Comparison of ENCODE assay signal across 21 cellular contexts in genomic region chr4:41622816-41623215, GRCh38.
DNase-seq lines count a peak whose midpoint lies in the region; ATAC-seq and TF ChIP-seq lines count a peak whose summit lies in the region.
"Had no signal": no experiment of that assay in that cellular context is flagged by ENCODE, and none has a peak within 500 bp of the region (broad histone marks: within the 10 kb centered on the region; RNA-seq: fewer than 3 reads in every experiment).

No MANE protein-coding gene starts in this region.

- DNase-seq in HAP-1 (ENCODE audit: low spot score in 2 of 2) (peak; percentile 55 to 65), caudate nucleus (lab: John Stamatoyannopoulos, UW) (peak in 47 of 61 donors; percentile 5 to 81 (median 40)), substantia nigra (lab: John Stamatoyannopoulos, UW) (peak in 39 of 49 donors; percentile 3 to 76 (median 42)), GM10266 (ENCODE audit: extremely low spot score) (no peak), NCI-H2171 treated with DMSO at 0.1 percent for 48 hours (lab: John Stamatoyannopoulos, UW) (no peak)
- DNase-seq: activated CD4-positive, alpha-beta T cell treated with anti-CD3 and anti-CD28 coated beads for 4 hours; activated naive CD4-positive, alpha-beta T cell treated with Interleukin-2 at 50 U/mL for 16 hours; activated T-cell treated with anti-CD3 and anti-CD28 coated beads, Interleukin-2, amount 50 U/mL, for 4 hours; amniotic stem cell; Calu3; mucosa of descending colon; NCI-H187 treated with DMSO at 0.1 percent for 48 hours; NCI-H226; NCI-H82; SK-N-SH; T-helper 17 cell had no signal

- no peaks in the 10 kb centered on the region for H3K27me3 ChIP-seq in HAP-1 (ENCODE audit: low read depth)
- no peaks in the 10 kb centered on the region for H3K27me3 ChIP-seq in layer of hippocampus (ENCODE audit: control insufficient read depth, insufficient read depth, low read length)

- peaks cover 26% of the 10 kb centered on the region for H3K4me1 ChIP-seq in HAP-1

- no peak overlapping the region for H3K4me3 ChIP-seq in HAP-1
- H3K4me3 ChIP-seq: mucosa of descending colon, skin epidermis had no signal

- TF ChIP-seq CTCF in GM10266 (IDR thresholded peaks at IDR 0.05; ENCODE audit: control insufficient read depth, insufficient read depth, low read depth, missing control alignments): no peak

- no peak for ATAC-seq in GM21515 (IDR thresholded peaks at IDR 0.05; ENCODE audit: unreplicated experiment)
- ATAC-seq: activated T-cell treated with anti-CD3 and anti-CD28 coated beads, Interleukin-2, amount 50 U/mL, for 4 hours; mucosa of descending colon; T-helper 17 cell had no signal

- peak overlapping the region; percentile 81 for H3K27ac ChIP-seq in caudate nucleus (ENCODE audit: low read depth, low read length)
- H3K27ac ChIP-seq in layer of hippocampus (ENCODE audit: low read depth, low read length): peak overlapping the region; percentile 53
- H3K27ac ChIP-seq in substantia nigra (ENCODE audit: low read depth, low read length, poor library complexity, severe bottlenecking): peak overlapping the region; percentile 14
- H3K27ac ChIP-seq: C4-2B, RWPE1, skin epidermis had no signal

- H3K9me3 ChIP-seq in HAP-1: no peaks in the 10 kb centered on the region
- H3K9me3 ChIP-seq: mucosa of descending colon, SK-N-SH had no signal

- H3K36me3 ChIP-seq in HAP-1 (replicated peaks): no peaks in the 10 kb centered on the region

- in situ Hi-C loops in HAP-1 (cut with MboI; ENCODE audit: low sequenced_read_pairs): no loop called here

Comparison
In these comparisons a context has a peak if more than half of its experiments do, and no peak if none do; other contexts are left out.
1. DNase-seq: peak in HAP-1 (2 of 2), caudate nucleus (47 of 61) and substantia nigra (39 of 49); none in GM10266 (single experiment) and NCI-H2171 treated with DMSO at 0.1 percent for 48 hours (single experiment).
2. H3K27ac ChIP-seq: peak in every context shown above with its lines; median percentile 81 in caudate nucleus; 53 in layer of hippocampus; 14 in substantia nigra.